11 cellular contexts compared by ENCODE assay signal in genomic region chr16:66427451-66427860, GRCh38. TPM values are rescaled to one million over a fixed set of nuclear protein-coding genes. Genes with fewer than 3 reads are reported as not detected.
DNase-seq lines count a peak whose midpoint lies in the region; ATAC-seq and TF ChIP-seq lines count a peak whose summit lies in the region.
"Had no signal": no experiment of that assay in that cellular context is flagged by ENCODE, and none has a peak within 500 bp of the region (broad histone marks: within the 10 kb centered on the region; RNA-seq: fewer than 3 reads in every experiment).

No MANE protein-coding gene starts in this region.

- 0 to 8% methylated on average over 2 to 3 of the region's 52 CpGs for WGBS in esophagus squamous epithelium, 2 donors
- 1% methylated on average over 52 of the region's 52 CpGs for WGBS in aorta, 2 donors

- H3K27ac ChIP-seq in esophagus squamous epithelium: no peak overlapping the region
- H3K27ac ChIP-seq in naive thymus-derived CD4-positive, alpha-beta T cell (ENCODE audit: low read depth, low read length): no peak overlapping the region
- no peak overlapping the region for H3K27ac ChIP-seq in aorta (ENCODE audit: low read depth in 1 of 2, low read length in 2 of 2)

- no peak for ATAC-seq in naive thymus-derived CD4-positive, alpha-beta T cell
- ATAC-seq in aorta (ENCODE audit: low FRiP score): no peak
- ATAC-seq in HG02885 (IDR thresholded peaks at IDR 0.05; ENCODE audit: poor library complexity, unreplicated experiment): no peak
- no peak for ATAC-seq in GM18502 (IDR thresholded peaks at IDR 0.05; ENCODE audit: poor library complexity, unreplicated experiment)

- CTCF ChIA-PET in naive thymus-derived CD4-positive, alpha-beta T cell (lab: Charles Lee): no interaction called here

- peaks cover 34% of the 10 kb centered on the region for H3K27me3 Mint-ChIP-seq in activated naive CD8-positive, alpha-beta T cell
- peaks cover 74% of the 10 kb centered on the region for H3K27me3 Mint-ChIP-seq in activated naive CD8-positive, alpha-beta T cell treated with anti-CD3 and anti-CD28 coated beads for 36 hours
- peaks cover 64 to 81% (median 69%) of the 10 kb centered on the region in 5 donors for H3K27me3 Mint-ChIP-seq in naive thymus-derived CD4-positive, alpha-beta T cell

- DNase-seq in activated naive CD8-positive, alpha-beta T cell treated with anti-CD3 and anti-CD28 coated beads for 36 hours: no peak
- no peak for DNase-seq in esophagus squamous epithelium (lab: John Stamatoyannopoulos, UW)
- DNase-seq in naive thymus-derived CD4-positive, alpha-beta T cell: peak in 1 of 9 donors; percentile 2
- no peak for DNase-seq in aorta
- no peak for DNase-seq in NCI-H2107 treated with DMSO at 0.1 percent for 48 hours (lab: John Stamatoyannopoulos, UW; ENCODE audit: unreplicated experiment)
- DNase-seq: CD4-positive, CD25-positive, alpha-beta regulatory T cell; foreskin melanocyte; NCI-H774 had no signal

- no peaks in the 10 kb centered on the region for H3K36me3 Mint-ChIP-seq in activated naive CD8-positive, alpha-beta T cell
- no peaks in the 10 kb centered on the region for H3K36me3 Mint-ChIP-seq in activated naive CD8-positive, alpha-beta T cell treated with anti-CD3 and anti-CD28 coated beads for 36 hours
- H3K36me3 Mint-ChIP-seq in naive thymus-derived CD4-positive, alpha-beta T cell: peaks cover 0 to 4% (median 0%) of the 10 kb centered on the region in 5 donors

- H3K4me1 ChIP-seq in esophagus squamous epithelium (peaks cover 10 to 28% (median 18%) of the 10 kb centered on the region in 3 donors), aorta (ENCODE audit: control insufficient read depth in 1 of 2, insufficient read depth in 2 of 2, low read length in 2 of 2) (no peaks in the 10 kb centered on the region)
- H3K4me1 ChIP-seq in naive thymus-derived CD4-positive, alpha-beta T cell (ENCODE audit: control insufficient read depth in 2 of 2, insufficient read depth in 2 of 2, low read length in 2 of 2): peaks cover 0 to 11% of the 10 kb centered on the region in 2 donors

- intact Hi-C loops in esophagus squamous epithelium (cut with DNase I): no loop called here
- intact Hi-C loops in naive thymus-derived CD4-positive, alpha-beta T cell (cut with micrococcal nuclease): no loop called here
- intact Hi-C loops in aorta (cut with DNase I): no loop called here

- no peaks in the 10 kb centered on the region for H3K9me3 Mint-ChIP-seq in activated naive CD8-positive, alpha-beta T cell (ENCODE audit: low read depth)
- no peaks in the 10 kb centered on the region for H3K9me3 Mint-ChIP-seq in activated naive CD8-positive, alpha-beta T cell treated with anti-CD3 and anti-CD28 coated beads for 36 hours
- H3K9me3 Mint-ChIP-seq in naive thymus-derived CD4-positive, alpha-beta T cell: peaks cover 0 to 5% (median 0%) of the 10 kb centered on the region in 11 donors

- POLR2A ChIA-PET in naive thymus-derived CD4-positive, alpha-beta T cell (lab: Charles Lee): no interaction called here

- no peaks in the 10 kb centered on the region for H3K9me3 ChIP-seq in esophagus squamous epithelium
- H3K9me3 ChIP-seq in naive thymus-derived CD4-positive, alpha-beta T cell (ENCODE audit: control insufficient read depth in 2 of 3, low read length in 3 of 3): no peaks in the 10 kb centered on the region
- no peaks in the 10 kb centered on the region for H3K9me3 ChIP-seq in aorta (ENCODE audit: control insufficient read depth, low read length)

- H3K4me3 ChIP-seq in esophagus squamous epithelium (peak overlapping the region; percentile 34 to 72 (median 50)), aorta (ENCODE audit: low read length in 2 of 2) (peak overlapping the region; percentile 55 to 65)
- no peak overlapping the region for H3K4me3 ChIP-seq in naive thymus-derived CD4-positive, alpha-beta T cell (ENCODE audit: low read length)

- no peak overlapping the region for H3K27ac Mint-ChIP-seq in activated naive CD8-positive, alpha-beta T cell
- H3K27ac Mint-ChIP-seq in activated naive CD8-positive, alpha-beta T cell treated with anti-CD3 and anti-CD28 coated beads for 36 hours: no peak overlapping the region
- H3K27ac Mint-ChIP-seq in naive thymus-derived CD4-positive, alpha-beta T cell: no peak overlapping the region
- H3K27ac Mint-ChIP-seq: CD4-positive, CD25-positive, alpha-beta regulatory T cell had no signal

- H3K36me3 ChIP-seq in esophagus squamous epithelium (no peaks in the 10 kb centered on the region), aorta (ENCODE audit: control insufficient read depth in 1 of 2, insufficient read depth in 2 of 2, low read length in 1 of 2) (no peaks in the 10 kb centered on the region)
- no peaks in the 10 kb centered on the region for H3K36me3 ChIP-seq in naive thymus-derived CD4-positive, alpha-beta T cell (ENCODE audit: control insufficient read depth in 2 of 3, insufficient read depth in 3 of 3, low read length in 3 of 3)

- TF ChIP-seq CTCF in esophagus squamous epithelium (IDR thresholded peaks at IDR 0.05): no peak

- H3K27me3 ChIP-seq in esophagus squamous epithelium (peaks cover 10 to 77% (median 12%) of the 10 kb centered on the region in 4 donors), aorta (ENCODE audit: control insufficient read depth in 1 of 2, insufficient read depth in 2 of 2, low read length in 1 of 2) (no peaks in the 10 kb centered on the region)
- H3K27me3 ChIP-seq in naive thymus-derived CD4-positive, alpha-beta T cell (ENCODE audit: control insufficient read depth in 2 of 2, insufficient read depth in 2 of 2, low read length in 2 of 2): peaks cover 4 to 13% of the 10 kb centered on the region in 2 donors

- H3K4me1 Mint-ChIP-seq in activated naive CD8-positive, alpha-beta T cell (ENCODE audit: low read depth): peaks cover 6% of the 10 kb centered on the region
- H3K4me1 Mint-ChIP-seq in activated naive CD8-positive, alpha-beta T cell treated with anti-CD3 and anti-CD28 coated beads for 36 hours: no peaks in the 10 kb centered on the region
- peaks cover 2 to 16% (median 7%) of the 10 kb centered on the region in 7 donors for H3K4me1 Mint-ChIP-seq in naive thymus-derived CD4-positive, alpha-beta T cell

- peak overlapping the region; percentile 65 for H3K4me3 Mint-ChIP-seq in activated naive CD8-positive, alpha-beta T cell
- no peak overlapping the region for H3K4me3 Mint-ChIP-seq in activated naive CD8-positive, alpha-beta T cell treated with anti-CD3 and anti-CD28 coated beads for 36 hours
- H3K4me3 Mint-ChIP-seq in naive thymus-derived CD4-positive, alpha-beta T cell: peak overlapping the region in 6 of 10 donors; percentile 7 to 72 (median 64)

- no peak for TF ChIP-seq POLR2A in esophagus squamous epithelium (IDR thresholded peaks at IDR 0.05)

RNA-seq across cellular contexts. Expression of gene BEAN1, which starts 0.4 kb away (rescaled TPM):
- total RNA-seq in activated naive CD8-positive, alpha-beta T cell treated with anti-CD3 and anti-CD28 coated beads for 36 hours: not detected
- total RNA-seq in esophagus squamous epithelium (1 to 10 TPM in 1 of 4 donors, under 1 TPM in 2, not detected in 1; 0.23 to 1.8 (median 0.76) TPM), aorta (1 to 10 TPM in 1 of 2 donors, under 1 TPM in 1; 0.16 to 1.8 TPM)
- not detected for total RNA-seq in naive thymus-derived CD4-positive, alpha-beta T cell
- polyA plus RNA-seq in naive thymus-derived CD4-positive, alpha-beta T cell: not detected
- under 1 TPM; 0.13 to 0.77 TPM for polyA plus RNA-seq in aorta
- total RNA-seq: CD4-positive, CD25-positive, alpha-beta regulatory T cell had no signal
